Comparison of ENCODE assay signal across 23 cellular contexts in genomic region chr6:112665815-112666214, GRCh38.
DNase-seq lines count a peak whose midpoint lies in the region; ATAC-seq and TF ChIP-seq lines count a peak whose summit lies in the region.
"Had no signal": no experiment of that assay in that cellular context is flagged by ENCODE, and none has a peak within 500 bp of the region (broad histone marks: within the 10 kb centered on the region; RNA-seq: fewer than 3 reads in every experiment).

No MANE protein-coding gene starts in this region.

- peak; percentile 21 for DNase-seq in Daoy (ENCODE audit: low read depth)
- peak; percentile 80 for DNase-seq in HT1080 (ENCODE audit: low read depth)
- DNase-seq in cardiac fibroblast (ENCODE audit: low read depth in 2 of 2): peak; percentile 8 to 67
- peak; percentile 77 to 89 for DNase-seq in foreskin keratinocyte
- no peak for DNase-seq in NCI-H446 treated with DMSO at 0.1 percent for 48 hours (lab: John Stamatoyannopoulos, UW)
- DNase-seq in right lobe of liver: no peak
- DNase-seq: activated CD4-positive, alpha-beta T cell treated with anti-CD3 and anti-CD28 coated beads, Interleukin-2, amount 50 U/mL, for 4 hours; activated naive CD4-positive, alpha-beta T cell treated with anti-CD3 and anti-CD28 coated beads, Interleukin-2, amount 10 ng/mL, durations not matched to agents 7 days and 5 days; AML-193; COR-L47; cortex of kidney; erythroblast; midbrain; NCI-H1694 treated with DMSO at 0.1 percent for 48 hours; NCI-H510A; nephron progenitor cell; SHP77 treated with DMSO at 0.1 percent for 48 hours; spleen had no signal

- H3K9me3 ChIP-seq in right lobe of liver: no peaks in the 10 kb centered on the region
- H3K9me3 ChIP-seq: ascending aorta, prostate gland had no signal

- H3K4me3 ChIP-seq in cardiac fibroblast (replicated peaks in 1 of 2; ENCODE audit: low read depth in 2 of 2, low read length in 2 of 2): no peak overlapping the region
- no peak overlapping the region for H3K4me3 ChIP-seq in right lobe of liver
- H3K4me3 ChIP-seq: ascending aorta, prostate gland, spleen had no signal

- H3K36me3 ChIP-seq in right lobe of liver: no peaks in the 10 kb centered on the region
- H3K36me3 ChIP-seq: ascending aorta, prostate gland, spleen had no signal

- TF ChIP-seq CTCF in cardiac fibroblast (IDR thresholded peaks at IDR 0.05; ENCODE audit: low read depth, low read length): no peak
- no peak for TF ChIP-seq CTCF in foreskin keratinocyte (conservative IDR thresholded peaks at IDR 0.05)
- TF ChIP-seq CTCF in right lobe of liver (IDR thresholded peaks at IDR 0.05): no peak

- 56% methylated on average over 1 of the region's 1 CpG for WGBS in right lobe of liver (ENCODE audit: insufficient coverage, low coverage, low lambda C conversion rate, missing lambda C conversion rate)

- H3K27me3 ChIP-seq in foreskin keratinocyte (no peaks in the 10 kb centered on the region), right lobe of liver (no peaks in the 10 kb centered on the region)
- H3K27me3 ChIP-seq: ascending aorta, spleen had no signal

- no peak for TF ChIP-seq POLR2A in right lobe of liver (IDR thresholded peaks at IDR 0.05)

- intact Hi-C loops in right lobe of liver (cut with DNase I): no loop called here

- H3K27ac ChIP-seq in foreskin keratinocyte (no peak overlapping the region), right lobe of liver (no peak overlapping the region)
- H3K27ac ChIP-seq: ascending aorta, prostate gland, spleen, VCaP had no signal

- H3K4me1 ChIP-seq in foreskin keratinocyte (no peaks in the 10 kb centered on the region), right lobe of liver (no peaks in the 10 kb centered on the region)
- H3K4me1 ChIP-seq: ascending aorta, prostate gland, spleen had no signal

- ATAC-seq in foreskin keratinocyte: peak; percentile 89
- ATAC-seq in right lobe of liver: no peak
- no peak for ATAC-seq in GM21825 (IDR thresholded peaks at IDR 0.05; ENCODE audit: unreplicated experiment)
- no peak for ATAC-seq in HG03520 (IDR thresholded peaks at IDR 0.05; ENCODE audit: unreplicated experiment)

Comparison
In these comparisons a context has a peak if more than half of its experiments do, and no peak if none do; other contexts are left out.
1. DNase-seq: peak in Daoy (single experiment), HT1080 (single experiment), cardiac fibroblast (2 of 2) and foreskin keratinocyte (2 of 2); none in NCI-H446 treated with DMSO at 0.1 percent for 48 hours (single experiment) and right lobe of liver (0 of 3).